1 cellular context compared by ENCODE assay signal in the genomic region with DNA sequence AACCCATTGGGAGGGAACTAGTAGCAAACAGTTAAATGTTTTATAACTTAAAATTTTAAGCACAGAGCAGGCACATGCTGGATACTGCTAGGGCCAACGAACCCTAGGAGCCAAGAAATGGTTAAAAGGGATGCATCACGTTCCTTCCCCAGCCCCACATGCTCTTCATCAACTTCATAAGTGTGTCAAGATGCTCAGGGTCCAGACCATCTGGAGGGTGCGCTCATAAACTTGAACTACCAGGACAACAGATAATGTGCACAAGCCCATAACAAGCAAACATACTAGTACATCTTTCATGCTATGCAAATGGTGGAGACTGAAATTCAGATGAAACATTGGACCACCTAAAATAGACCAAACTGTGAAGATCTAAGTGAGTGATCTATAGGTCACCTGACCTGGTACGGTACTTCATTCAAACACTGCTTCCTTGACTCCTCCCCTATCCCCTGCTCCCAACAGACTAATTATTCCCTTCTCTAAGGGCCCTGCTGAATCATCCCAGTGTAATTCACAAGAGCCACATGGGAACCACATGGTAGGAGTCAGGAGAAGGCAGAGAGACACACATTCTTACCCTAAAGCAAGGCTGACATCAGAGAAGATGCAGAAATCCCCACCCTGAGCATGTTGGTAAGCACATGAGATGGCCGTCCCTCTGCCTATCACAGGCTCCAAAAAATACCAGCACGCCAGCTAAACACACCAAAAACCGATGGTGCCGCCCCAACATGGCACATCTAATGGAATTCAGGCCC.
A peak's percentile ranks its signal among the peaks of the same experiment; 100 is the strongest.
TF ChIP-seq lines count a peak whose summit lies in the region.

No MANE protein-coding gene starts in this region.

TF ChIP-seq in SK-N-SH, 30 proteins besides CTCF, POLR2A, EP300 and RAD21 (continued from another document):
- TF ChIP-seq, protein P1, sequence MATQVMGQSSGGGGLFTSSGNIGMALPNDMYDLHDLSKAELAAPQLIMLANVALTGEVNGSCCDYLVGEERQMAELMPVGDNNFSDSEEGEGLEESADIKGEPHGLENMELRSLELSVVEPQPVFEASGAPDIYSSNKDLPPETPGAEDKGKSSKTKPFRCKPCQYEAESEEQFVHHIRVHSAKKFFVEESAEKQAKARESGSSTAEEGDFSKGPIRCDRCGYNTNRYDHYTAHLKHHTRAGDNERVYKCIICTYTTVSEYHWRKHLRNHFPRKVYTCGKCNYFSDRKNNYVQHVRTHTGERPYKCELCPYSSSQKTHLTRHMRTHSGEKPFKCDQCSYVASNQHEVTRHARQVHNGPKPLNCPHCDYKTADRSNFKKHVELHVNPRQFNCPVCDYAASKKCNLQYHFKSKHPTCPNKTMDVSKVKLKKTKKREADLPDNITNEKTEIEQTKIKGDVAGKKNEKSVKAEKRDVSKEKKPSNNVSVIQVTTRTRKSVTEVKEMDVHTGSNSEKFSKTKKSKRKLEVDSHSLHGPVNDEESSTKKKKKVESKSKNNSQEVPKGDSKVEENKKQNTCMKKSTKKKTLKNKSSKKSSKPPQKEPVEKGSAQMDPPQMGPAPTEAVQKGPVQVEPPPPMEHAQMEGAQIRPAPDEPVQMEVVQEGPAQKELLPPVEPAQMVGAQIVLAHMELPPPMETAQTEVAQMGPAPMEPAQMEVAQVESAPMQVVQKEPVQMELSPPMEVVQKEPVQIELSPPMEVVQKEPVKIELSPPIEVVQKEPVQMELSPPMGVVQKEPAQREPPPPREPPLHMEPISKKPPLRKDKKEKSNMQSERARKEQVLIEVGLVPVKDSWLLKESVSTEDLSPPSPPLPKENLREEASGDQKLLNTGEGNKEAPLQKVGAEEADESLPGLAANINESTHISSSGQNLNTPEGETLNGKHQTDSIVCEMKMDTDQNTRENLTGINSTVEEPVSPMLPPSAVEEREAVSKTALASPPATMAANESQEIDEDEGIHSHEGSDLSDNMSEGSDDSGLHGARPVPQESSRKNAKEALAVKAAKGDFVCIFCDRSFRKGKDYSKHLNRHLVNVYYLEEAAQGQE (IDR thresholded peaks at IDR 0.05; ENCODE audit: low read depth, low read length), result no peak
- no peak for TF ChIP-seq CHD2 (IDR thresholded peaks at IDR 0.05; ENCODE audit: low read length, partially characterized antibody)
- TF ChIP-seq POLR2AphosphoS5 (IDR thresholded peaks at IDR 0.05; ENCODE audit: low read depth, low read length), result peak; percentile 54; the same call in 1 of the 2 replicates
- TF ChIP-seq, protein P2, sequence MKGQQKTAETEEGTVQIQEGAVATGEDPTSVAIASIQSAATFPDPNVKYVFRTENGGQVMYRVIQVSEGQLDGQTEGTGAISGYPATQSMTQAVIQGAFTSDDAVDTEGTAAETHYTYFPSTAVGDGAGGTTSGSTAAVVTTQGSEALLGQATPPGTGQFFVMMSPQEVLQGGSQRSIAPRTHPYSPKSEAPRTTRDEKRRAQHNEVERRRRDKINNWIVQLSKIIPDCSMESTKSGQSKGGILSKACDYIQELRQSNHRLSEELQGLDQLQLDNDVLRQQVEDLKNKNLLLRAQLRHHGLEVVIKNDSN (IDR thresholded peaks at IDR 0.05; ENCODE audit: borderline replicate concordance, low read depth), result peak; percentile 66; the same call in 1 of the 2 replicates
- TF ChIP-seq, protein P3, sequence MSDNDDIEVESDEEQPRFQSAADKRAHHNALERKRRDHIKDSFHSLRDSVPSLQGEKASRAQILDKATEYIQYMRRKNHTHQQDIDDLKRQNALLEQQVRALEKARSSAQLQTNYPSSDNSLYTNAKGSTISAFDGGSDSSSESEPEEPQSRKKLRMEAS (IDR thresholded peaks at IDR 0.05; ENCODE audit: low read depth), result peak; percentile 98
- no peak for TF ChIP-seq NFIC (IDR thresholded peaks at IDR 0.05; ENCODE audit: borderline replicate concordance)
- TF ChIP-seq GATA2 (CRISPR knock-in tag; IDR thresholded peaks at IDR 0.05), result no peak
